9 cellular contexts compared by ENCODE assay signal in the genomic region with DNA sequence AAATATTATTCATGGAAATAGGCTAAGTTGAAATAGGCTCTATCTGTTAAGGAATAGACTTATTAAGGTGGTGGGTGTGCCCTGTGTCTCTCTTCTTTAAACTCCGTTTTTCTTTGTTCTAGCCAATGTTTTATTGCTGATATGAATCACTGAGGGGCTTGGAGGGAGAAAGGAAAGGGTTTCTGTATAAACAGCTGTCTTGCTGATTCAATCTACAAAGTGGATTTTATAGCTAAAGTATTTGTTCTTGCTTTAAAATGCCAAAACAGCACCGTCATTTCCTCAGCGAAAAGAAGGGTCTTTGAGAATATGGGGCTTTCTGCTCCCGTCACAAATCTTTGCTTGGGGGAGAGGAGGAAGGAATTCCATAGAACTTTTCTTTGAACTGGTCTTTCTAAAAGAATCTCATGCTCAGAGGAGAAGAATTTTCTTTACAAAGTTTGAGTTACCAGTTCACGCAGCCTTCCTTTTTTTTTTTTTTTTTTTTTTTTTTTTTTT. TPM values are rescaled to one million over a fixed set of nuclear protein-coding genes. Genes with fewer than 3 reads are reported as not detected.
DNase-seq lines count a peak whose midpoint lies in the region; ATAC-seq and TF ChIP-seq lines count a peak whose summit lies in the region.
"Had no signal": no experiment of that assay in that cellular context is flagged by ENCODE, and none has a peak within 500 bp of the region (broad histone marks: within the 10 kb centered on the region; RNA-seq: fewer than 3 reads in every experiment).

No MANE protein-coding gene starts in this region.

- H3K27me3 ChIP-seq in BLaER1 treated with 17β-estradiol and CSF1 and Interleukin-3, amounts not matched to agents 10 nM and 100 nM, result no peaks in the 10 kb centered on the region
- no peaks in the 10 kb centered on the region for H3K27me3 ChIP-seq in stomach

- ATAC-seq in HG03097 (IDR thresholded peaks at IDR 0.05; ENCODE audit: low FRiP score, unreplicated experiment), result no peak
- no peak for ATAC-seq in GM19397 (IDR thresholded peaks at IDR 0.05; ENCODE audit: unreplicated experiment)

- TF ChIP-seq EP300 in stomach (IDR thresholded peaks at IDR 0.05), result no peak

- peaks cover 0 to 51% (median 18%) of the 10 kb centered on the region in 11 experiments; a peak in 15 of 22 replicates for H4K20me1 ChIP-seq in BLaER1 treated with 17β-estradiol and CSF1 and Interleukin-3, amounts not matched to agents 10 nM and 100 nM

- H3K36me3 ChIP-seq in BLaER1 treated with 17β-estradiol and CSF1 and Interleukin-3, amounts not matched to agents 10 nM and 100 nM, result peaks cover 28 to 100% (median 97%) of the 10 kb centered on the region in 11 experiments
- peaks cover 15 to 23% of the 10 kb centered on the region in 2 experiments for H3K36me3 ChIP-seq in HEK293 (ENCODE audit: control insufficient read depth in 2 of 2, insufficient read depth in 1 of 2, low read length in 2 of 2)
- H3K36me3 ChIP-seq in stomach, result peaks cover 0 to 32% (median 19%) of the 10 kb centered on the region in 4 donors

- 0 out of 22 replicates have a peak overlapping the region, but pooled peaks of 1 of the 11 experiments have one; percentile 29 for H3K27ac ChIP-seq in BLaER1 treated with 17β-estradiol and CSF1 and Interleukin-3, amounts not matched to agents 10 nM and 100 nM
- peak overlapping the region; percentile 50 for H3K27ac ChIP-seq in HEK293 (ENCODE audit: extremely low read depth, low read depth, low read length)
- H3K27ac ChIP-seq in VCaP, result peak overlapping the region; percentile 25; the same call in 1 of the 2 replicates
- H3K27ac ChIP-seq in stomach, result no peak overlapping the region

- DNase-seq in left kidney (ENCODE audit: low read depth, low spot score) (peak; percentile 70), stomach (no peak), NCI-H2196 treated with DMSO at 0.1 percent for 48 hours (lab: John Stamatoyannopoulos, UW; ENCODE audit: unreplicated experiment) (no peak)
- DNase-seq: right cardiac atrium had no signal

- peaks cover 0 to 39% (median 26%) of the 10 kb centered on the region in 10 experiments; a peak in 15 of 20 replicates for H3K4me1 ChIP-seq in BLaER1 treated with 17β-estradiol and CSF1 and Interleukin-3, amounts not matched to agents 10 nM and 100 nM
- H3K4me1 ChIP-seq in HEK293 (ENCODE audit: control insufficient read depth, insufficient read depth, low read length) (peaks cover 27% of the 10 kb centered on the region), stomach (peaks cover 0 to 12% (median 0%) of the 10 kb centered on the region in 4 donors)

- no peak overlapping the region for H3K9ac ChIP-seq in BLaER1 treated with 17β-estradiol and CSF1 and Interleukin-3, amounts not matched to agents 10 nM and 100 nM

- H3K9me3 ChIP-seq in BLaER1 treated with 17β-estradiol and CSF1 and Interleukin-3, amounts not matched to agents 10 nM and 100 nM (replicated peaks in 1 of 11), result peaks cover 26 to 69% (median 43%) of the 10 kb centered on the region in 11 experiments
- H3K9me3 ChIP-seq in HEK293 (ENCODE audit: control insufficient read depth, insufficient read depth, low read depth, low read length), result no peaks in the 10 kb centered on the region
- peaks cover 0 to 5% (median 0%) of the 10 kb centered on the region in 4 donors for H3K9me3 ChIP-seq in stomach

- H3K4me3 ChIP-seq in BLaER1 treated with 17β-estradiol and CSF1 and Interleukin-3, amounts not matched to agents 10 nM and 100 nM, result no peak overlapping the region
- H3K4me3 ChIP-seq in HEK293 (ENCODE audit: low read depth, low read length), result no peak overlapping the region
- no peak overlapping the region for H3K4me3 ChIP-seq in stomach

- intact Hi-C loops in stomach (cut with DNase I; ENCODE audit: low total_unique reads), result no loop called here

- H3K4me2 ChIP-seq in BLaER1 treated with 17β-estradiol and CSF1 and Interleukin-3, amounts not matched to agents 10 nM and 100 nM, result peak overlapping the region in 6 of 11 experiments; percentile 3 to 44 (median 20); a peak in 2 of 22 replicates

- TF ChIP-seq CTCF in HEK293 (tag by site-specific recombination; IDR thresholded peaks at IDR 0.05), result no peak
- no peak for TF ChIP-seq CTCF in VCaP (conservative IDR thresholded peaks at IDR 0.05)
- TF ChIP-seq CTCF in stomach (IDR thresholded peaks at IDR 0.05), result no peak

- POLR2A ChIA-PET in HEK293 (lab: Yijun Ruan, JAX), result interaction anchor here (0.6 kb wide), 1 partner anchor 923 kb away, joined by 5 read pairs; a partner anchor contains a TSS

- 56 to 76% (median 67%) methylated on average over 5 of the region's 5 CpGs for WGBS in stomach, 5 donors

- CTCF ChIA-PET in HEK293 (lab: Yijun Ruan, JAX), result interaction anchor here (0.6 to 1.4 kb wide), 3 partner anchors 51 to 301 kb away, joined by 3 to 5 read pairs (median 3); no protein-coding TSS in a partner anchor

- TF ChIP-seq POLR2A in stomach (IDR thresholded peaks at IDR 0.05), result no peak

TF ChIP-seq in HEK293, 187 proteins besides CTCF, POLR2A, EP300 and RAD21 (continues in another document):
- TF ChIP-seq, protein P1, sequence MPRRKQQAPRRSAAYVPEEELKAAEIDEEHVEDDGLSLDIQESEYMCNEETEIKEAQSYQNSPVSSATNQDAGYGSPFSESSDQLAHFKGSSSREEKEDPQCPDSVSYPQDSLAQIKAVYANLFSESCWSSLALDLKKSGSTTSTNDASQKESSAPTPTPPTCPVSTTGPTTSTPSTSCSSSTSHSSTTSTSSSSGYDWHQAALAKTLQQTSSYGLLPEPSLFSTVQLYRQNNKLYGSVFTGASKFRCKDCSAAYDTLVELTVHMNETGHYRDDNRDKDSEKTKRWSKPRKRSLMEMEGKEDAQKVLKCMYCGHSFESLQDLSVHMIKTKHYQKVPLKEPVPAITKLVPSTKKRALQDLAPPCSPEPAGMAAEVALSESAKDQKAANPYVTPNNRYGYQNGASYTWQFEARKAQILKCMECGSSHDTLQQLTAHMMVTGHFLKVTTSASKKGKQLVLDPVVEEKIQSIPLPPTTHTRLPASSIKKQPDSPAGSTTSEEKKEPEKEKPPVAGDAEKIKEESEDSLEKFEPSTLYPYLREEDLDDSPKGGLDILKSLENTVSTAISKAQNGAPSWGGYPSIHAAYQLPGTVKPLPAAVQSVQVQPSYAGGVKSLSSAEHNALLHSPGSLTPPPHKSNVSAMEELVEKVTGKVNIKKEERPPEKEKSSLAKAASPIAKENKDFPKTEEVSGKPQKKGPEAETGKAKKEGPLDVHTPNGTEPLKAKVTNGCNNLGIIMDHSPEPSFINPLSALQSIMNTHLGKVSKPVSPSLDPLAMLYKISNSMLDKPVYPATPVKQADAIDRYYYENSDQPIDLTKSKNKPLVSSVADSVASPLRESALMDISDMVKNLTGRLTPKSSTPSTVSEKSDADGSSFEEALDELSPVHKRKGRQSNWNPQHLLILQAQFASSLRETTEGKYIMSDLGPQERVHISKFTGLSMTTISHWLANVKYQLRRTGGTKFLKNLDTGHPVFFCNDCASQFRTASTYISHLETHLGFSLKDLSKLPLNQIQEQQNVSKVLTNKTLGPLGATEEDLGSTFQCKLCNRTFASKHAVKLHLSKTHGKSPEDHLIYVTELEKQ (tag by site-specific recombination; IDR thresholded peaks at IDR 0.05; ENCODE audit: borderline replicate concordance), result no peak
- TF ChIP-seq, protein P2, sequence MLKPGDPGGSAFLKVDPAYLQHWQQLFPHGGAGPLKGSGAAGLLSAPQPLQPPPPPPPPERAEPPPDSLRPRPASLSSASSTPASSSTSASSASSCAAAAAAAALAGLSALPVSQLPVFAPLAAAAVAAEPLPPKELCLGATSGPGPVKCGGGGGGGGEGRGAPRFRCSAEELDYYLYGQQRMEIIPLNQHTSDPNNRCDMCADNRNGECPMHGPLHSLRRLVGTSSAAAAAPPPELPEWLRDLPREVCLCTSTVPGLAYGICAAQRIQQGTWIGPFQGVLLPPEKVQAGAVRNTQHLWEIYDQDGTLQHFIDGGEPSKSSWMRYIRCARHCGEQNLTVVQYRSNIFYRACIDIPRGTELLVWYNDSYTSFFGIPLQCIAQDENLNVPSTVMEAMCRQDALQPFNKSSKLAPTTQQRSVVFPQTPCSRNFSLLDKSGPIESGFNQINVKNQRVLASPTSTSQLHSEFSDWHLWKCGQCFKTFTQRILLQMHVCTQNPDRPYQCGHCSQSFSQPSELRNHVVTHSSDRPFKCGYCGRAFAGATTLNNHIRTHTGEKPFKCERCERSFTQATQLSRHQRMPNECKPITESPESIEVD (tag by site-specific recombination; IDR thresholded peaks at IDR 0.05), result peak; percentile 85
- TF ChIP-seq ZFP37 (tag by site-specific recombination; IDR thresholded peaks at IDR 0.05), result no peak
- TF ChIP-seq MYNN (tag by site-specific recombination; IDR thresholded peaks at IDR 0.05; ENCODE audit: borderline replicate concordance), result no peak
- 0 out of 2 replicates have a peak, but pooled peaks have one; percentile 51 for TF ChIP-seq KLF16 (tag by site-specific recombination; IDR thresholded peaks at IDR 0.05)
- TF ChIP-seq ZNF146 (tag by site-specific recombination; IDR thresholded peaks at IDR 0.05), result no peak
- TF ChIP-seq, protein P3, sequence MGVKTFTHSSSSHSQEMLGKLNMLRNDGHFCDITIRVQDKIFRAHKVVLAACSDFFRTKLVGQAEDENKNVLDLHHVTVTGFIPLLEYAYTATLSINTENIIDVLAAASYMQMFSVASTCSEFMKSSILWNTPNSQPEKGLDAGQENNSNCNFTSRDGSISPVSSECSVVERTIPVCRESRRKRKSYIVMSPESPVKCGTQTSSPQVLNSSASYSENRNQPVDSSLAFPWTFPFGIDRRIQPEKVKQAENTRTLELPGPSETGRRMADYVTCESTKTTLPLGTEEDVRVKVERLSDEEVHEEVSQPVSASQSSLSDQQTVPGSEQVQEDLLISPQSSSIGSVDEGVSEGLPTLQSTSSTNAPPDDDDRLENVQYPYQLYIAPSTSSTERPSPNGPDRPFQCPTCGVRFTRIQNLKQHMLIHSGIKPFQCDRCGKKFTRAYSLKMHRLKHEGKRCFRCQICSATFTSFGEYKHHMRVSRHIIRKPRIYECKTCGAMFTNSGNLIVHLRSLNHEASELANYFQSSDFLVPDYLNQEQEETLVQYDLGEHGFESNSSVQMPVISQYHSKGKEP (tag by site-specific recombination; IDR thresholded peaks at IDR 0.05), result no peak
- TF ChIP-seq, protein P4, sequence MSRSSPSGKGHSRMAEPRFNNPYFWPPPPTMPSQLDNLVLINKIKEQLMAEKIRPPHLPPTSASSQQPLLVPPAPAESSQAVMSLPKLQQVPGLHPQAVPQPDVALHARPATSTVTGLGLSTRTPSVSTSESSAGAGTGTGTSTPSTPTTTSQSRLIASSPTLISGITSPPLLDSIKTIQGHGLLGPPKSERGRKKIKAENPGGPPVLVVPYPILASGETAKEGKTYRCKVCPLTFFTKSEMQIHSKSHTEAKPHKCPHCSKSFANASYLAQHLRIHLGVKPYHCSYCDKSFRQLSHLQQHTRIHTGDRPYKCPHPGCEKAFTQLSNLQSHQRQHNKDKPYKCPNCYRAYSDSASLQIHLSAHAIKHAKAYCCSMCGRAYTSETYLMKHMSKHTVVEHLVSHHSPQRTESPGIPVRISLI (tag by site-specific recombination; IDR thresholded peaks at IDR 0.05), result peak; percentile 60; the same call in 1 of the 2 replicates
- no peak for TF ChIP-seq ZNF529 (tag by site-specific recombination; IDR thresholded peaks at IDR 0.05; ENCODE audit: insufficient replicate concordance)
- peak; percentile 90 for TF ChIP-seq KLF10 (tag by site-specific recombination; IDR thresholded peaks at IDR 0.05)

RNA-seq across cellular contexts. Expression of a gene that starts 39.3 kb away (rescaled TPM):
- total RNA-seq in stomach, result 10 to 100 TPM; 11.7 to 72.4 (median 30.8) TPM
- 10 to 100 TPM in 2 of 3 donors, 1 to 10 TPM in 1; 8.3 to 15.8 (median 10.7) TPM for polyA plus RNA-seq in stomach

Comparison
In these comparisons a context has a peak if more than half of its experiments do, and no peak if none do; other contexts are left out.
1. H3K27ac ChIP-seq: peak in HEK293 (single experiment) and VCaP (single experiment); none in stomach (0 of 5).